Comparison of ENCODE assay signal across 1 cellular context in the genomic region with DNA sequence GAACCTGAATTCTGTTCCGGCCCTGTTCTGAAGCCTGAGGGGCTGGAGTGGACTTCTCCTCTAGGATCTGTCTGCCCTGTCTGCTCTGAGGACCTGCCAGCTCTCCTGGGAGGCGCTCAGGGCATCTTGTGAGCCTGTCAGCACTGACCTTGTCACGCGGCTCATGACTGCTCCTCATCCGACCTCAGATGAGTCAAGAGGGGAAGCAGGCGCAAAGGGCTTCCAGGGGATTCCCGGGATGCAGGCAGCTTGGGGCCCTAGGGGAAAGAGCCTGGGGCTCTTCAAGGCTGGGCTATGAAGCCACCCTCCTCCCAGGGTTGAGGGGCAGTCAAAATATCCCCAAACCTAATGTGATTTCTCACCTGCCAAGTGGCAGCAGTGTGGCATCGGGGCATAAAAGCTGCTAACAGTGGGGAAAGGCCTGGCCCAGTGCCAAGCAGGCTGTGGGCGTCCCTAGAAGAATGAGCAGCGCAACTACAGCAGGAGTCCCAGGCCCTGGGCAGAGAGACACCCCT.
TF ChIP-seq lines count a peak whose summit lies in the region.

No MANE protein-coding gene starts in this region.

TF ChIP-seq in H1, 55 proteins besides CTCF, POLR2A, EP300 and RAD21:
- no peak for TF ChIP-seq HDAC6 (IDR thresholded peaks at IDR 0.05; ENCODE audit: low read depth, low read length)
- TF ChIP-seq TEAD4 (IDR thresholded peaks at IDR 0.05; ENCODE audit: low read depth, low read length), result no peak
- TF ChIP-seq MAFK (IDR thresholded peaks at IDR 0.05; ENCODE audit: low read depth, low read length), result no peak
- TF ChIP-seq, protein P1, sequence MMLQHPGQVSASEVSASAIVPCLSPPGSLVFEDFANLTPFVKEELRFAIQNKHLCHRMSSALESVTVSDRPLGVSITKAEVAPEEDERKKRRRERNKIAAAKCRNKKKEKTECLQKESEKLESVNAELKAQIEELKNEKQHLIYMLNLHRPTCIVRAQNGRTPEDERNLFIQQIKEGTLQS (IDR thresholded peaks at IDR 0.05; ENCODE audit: insufficient read depth, low read depth, low read length), result no peak
- no peak for TF ChIP-seq EZH2 (IDR thresholded peaks at IDR 0.05; ENCODE audit: low read depth, low read length, severe bottlenecking)
- TF ChIP-seq CHD1 (IDR thresholded peaks at IDR 0.05; ENCODE audit: low read depth, low read length), result no peak
- no peak for TF ChIP-seq BACH1 (IDR thresholded peaks at IDR 0.05; ENCODE audit: low read length)
- no peak for TF ChIP-seq NANOG (IDR thresholded peaks at IDR 0.05; ENCODE audit: insufficient read depth, low read depth, low read length, poor library complexity, severe bottlenecking)
- TF ChIP-seq SRF (IDR thresholded peaks at IDR 0.05; ENCODE audit: low read depth, low read length), result no peak
- TF ChIP-seq BCL11A (IDR thresholded peaks at IDR 0.05; ENCODE audit: low read depth in 2 of 2, low read length in 2 of 2), result no peak
- no peak for TF ChIP-seq RNF2 (IDR thresholded peaks at IDR 0.05; ENCODE audit: borderline replicate concordance, low read depth, low read length, missing control alignments, poor library complexity, severe bottlenecking)
- no peak for TF ChIP-seq ASH2L (IDR thresholded peaks at IDR 0.05; ENCODE audit: low read length)
- no peak for TF ChIP-seq KDM5A (IDR thresholded peaks at IDR 0.05; ENCODE audit: low read length)
- no peak for TF ChIP-seq HDAC2 (IDR thresholded peaks at IDR 0.05; ENCODE audit: borderline replicate concordance in 1 of 2, low read depth in 2 of 2, low read length in 2 of 2)
- no peak for TF ChIP-seq YY1 (IDR thresholded peaks at IDR 0.05; ENCODE audit: low read depth, low read length)
- TF ChIP-seq SIN3A (conservative IDR thresholded peaks at IDR 0.05 in 1 of 2, IDR thresholded peaks at IDR 0.05 in 1 of 2; ENCODE audit: low read depth in 1 of 2, low read length in 2 of 2), result no peak
- TF ChIP-seq SP2 (IDR thresholded peaks at IDR 0.05; ENCODE audit: low read length), result no peak
- no peak for TF ChIP-seq SIX5 (IDR thresholded peaks at IDR 0.05; ENCODE audit: low read depth, low read length)
- TF ChIP-seq CBX5 (IDR thresholded peaks at IDR 0.05; ENCODE audit: low read depth, low read length), result no peak
